8 cellular contexts compared by ENCODE assay signal in genomic region chr3:49671291-49672288, GRCh38. TPM values are rescaled to one million over a fixed set of nuclear protein-coding genes. Genes with fewer than 3 reads are reported as not detected.
A peak's percentile ranks its signal among the peaks of the same experiment; 100 is the strongest.
DNase-seq lines count a peak whose midpoint lies in the region; ATAC-seq and TF ChIP-seq lines count a peak whose summit lies in the region.

No MANE protein-coding gene starts in this region.

- DNase-seq in SK-MEL-5 (ENCODE audit: low read depth, low spot score): peak; percentile 75
- peak; percentile 85 for DNase-seq in astrocyte of the hippocampus (ENCODE audit: low read depth, low spot score)
- peak; percentile 91 for DNase-seq in iPS-NIHi7 (ENCODE audit: extremely low spot score)
- peak; percentile 68 to 73 for DNase-seq in stimulated activated CD4-positive, alpha-beta T cell treated with anti-CD3 and anti-CD28 coated beads, Interleukin-2, amount 100 ng/mL, for 48 hours
- no peak for DNase-seq in cerebellar nuclear complex (lab: John Stamatoyannopoulos, UW)
- no peak for DNase-seq in DMS79 treated with DMSO at 0.1 percent for 48 hours (lab: John Stamatoyannopoulos, UW)

- peak; percentile 93 for TF ChIP-seq CTCF in GM12874 (IDR thresholded peaks at IDR 0.05; ENCODE audit: insufficient read depth, low read depth, low read length)

- ATAC-seq in HG03565 (IDR thresholded peaks at IDR 0.05; ENCODE audit: unreplicated experiment): no peak

- in situ Hi-C loops in SK-MEL-5 (cut with HindIII; ENCODE audit: low pct_unique_long_range_greater_than_20kb, low sequenced_read_pairs): no loop called here

RNA-seq across cellular contexts. Expression of gene APEH, which starts 2.6 kb away (rescaled TPM):
- total RNA-seq in SK-MEL-5 (2014; rRNA removed; shearing (Covaris generic)): 231 and 246 TPM in 2 replicates
- polyA plus RNA-seq in SK-MEL-5 (2015; cell fraction: cytosol; rRNA removed): 225 and 264 TPM in 2 replicates
- 319 and 330 TPM in 2 replicates for polyA plus RNA-seq in SK-MEL-5 (2015; cell fraction: nucleus; rRNA removed)

RNA-seq across cellular contexts. Expression of gene MST1, which starts 17.7 kb away (rescaled TPM):
- 4.3 and 5.4 TPM in 2 replicates for total RNA-seq in SK-MEL-5 (2014; rRNA removed; shearing (Covaris generic))
- 1.4 and 2.9 TPM in 2 replicates for polyA plus RNA-seq in SK-MEL-5 (2015; cell fraction: cytosol; rRNA removed)
- polyA plus RNA-seq in SK-MEL-5 (2015; cell fraction: nucleus; rRNA removed): 169 and 191 TPM in 2 replicates

RNA-seq across cellular contexts. Expression of gene RNF123, which starts 17.8 kb away (rescaled TPM):
- total RNA-seq in SK-MEL-5 (2014; rRNA removed; shearing (Covaris generic)): 33.5 and 34.2 TPM in 2 replicates
- polyA plus RNA-seq in SK-MEL-5 (2015; cell fraction: cytosol; rRNA removed): 76.9 and 94.6 TPM in 2 replicates
- polyA plus RNA-seq in SK-MEL-5 (2015; cell fraction: nucleus; rRNA removed): 152 and 186 TPM in 2 replicates

RNA-seq across cellular contexts. Expression of gene AMIGO3, which starts 47.9 kb away (rescaled TPM):
- total RNA-seq in SK-MEL-5 (2014; rRNA removed; shearing (Covaris generic)): 0.32 and 0.34 TPM in 2 replicates
- polyA plus RNA-seq in SK-MEL-5 (2015; cell fraction: cytosol; rRNA removed): 1.1 and 2.0 TPM in 2 replicates
- polyA plus RNA-seq in SK-MEL-5 (2015; cell fraction: nucleus; rRNA removed): 6.6 and 13.3 TPM in 2 replicates

RNA-seq across cellular contexts. Expression of gene GMPPB, which starts 52.2 kb away (rescaled TPM):
- 24.3 and 24.6 TPM in 2 replicates for total RNA-seq in SK-MEL-5 (2014; rRNA removed; shearing (Covaris generic))
- polyA plus RNA-seq in SK-MEL-5 (2015; cell fraction: cytosol; rRNA removed): 22.7 and 24.4 TPM in 2 replicates
- polyA plus RNA-seq in SK-MEL-5 (2015; cell fraction: nucleus; rRNA removed): 47.2 and 55.8 TPM in 2 replicates

Comparison
In these comparisons a context has a peak if more than half of its experiments do, and no peak if none do; other contexts are left out.
1. DNase-seq: peak in SK-MEL-5 (single experiment), astrocyte of the hippocampus (single experiment), iPS-NIHi7 (single experiment) and stimulated activated CD4-positive, alpha-beta T cell treated with anti-CD3 and anti-CD28 coated beads, Interleukin-2, amount 100 ng/mL, for 48 hours (2 of 2); none in cerebellar nuclear complex (0 of 2) and DMS79 treated with DMSO at 0.1 percent for 48 hours (single experiment).